8 cellular contexts compared by ENCODE assay signal in genomic region chrX:40736170-40736505, GRCh38. TPM values are rescaled to one million over a fixed set of nuclear protein-coding genes. Genes with fewer than 3 reads are reported as not detected.
DNase-seq lines count a peak whose midpoint lies in the region; ATAC-seq and TF ChIP-seq lines count a peak whose summit lies in the region.

No MANE protein-coding gene starts in this region.

- H3K9ac ChIP-seq in skeletal muscle satellite cell (ENCODE audit: low read depth, low read length) = peak overlapping the region; percentile 94

- intact Hi-C loops in left cardiac atrium (cut with DNase I) = no loop called here

- POLR2A ChIA-PET in WTC11 (lab: Charles Lee) = no interaction called here

- ATAC-seq in WTC11 (no peak), left cardiac atrium (peak; percentile 4 to 5), HG03520 (IDR thresholded peaks at IDR 0.05; ENCODE audit: unreplicated experiment) (no peak)

- peaks cover 8% of the 10 kb centered on the region for H3K4me1 ChIP-seq in skeletal muscle satellite cell (ENCODE audit: control insufficient read depth, insufficient read depth, low read length)

- H3K36me3 ChIP-seq in skeletal muscle satellite cell (ENCODE audit: insufficient read depth, low read length) = no peaks in the 10 kb centered on the region

- CTCF ChIA-PET in WTC11 (lab: Charles Lee) = no interaction called here

- H3K27me3 ChIP-seq in skeletal muscle satellite cell (ENCODE audit: control insufficient read depth, insufficient read depth, low read length) = peaks cover 18% of the 10 kb centered on the region

- DNase-seq in T-helper 1 cell = no peak
- no peak for DNase-seq in WTC11 (ENCODE audit: low spot score)
- DNase-seq in left cardiac atrium = no peak
- no peak for DNase-seq in HuH-7 (ENCODE audit: low spot score)
- DNase-seq in NCI-H2029 (lab: John Stamatoyannopoulos, UW) = no peak

- H3K9me3 ChIP-seq in skeletal muscle satellite cell (replicated peaks; ENCODE audit: low read length) = no peaks in the 10 kb centered on the region

- H3K27ac Mint-ChIP-seq in T-helper 1 cell treated with Interleukin-12 subunit alpha and Interleukin-12 subunit beta and Interleukin-4 antibody, amounts not matched to agents 30 μg/mL and 1 μg/mL, for 36 hours = peak overlapping the region; percentile 90
- peak overlapping the region; percentile 99 for H3K27ac Mint-ChIP-seq in WTC11

- peaks cover 4% of the 10 kb centered on the region for H3K36me3 Mint-ChIP-seq in T-helper 1 cell treated with Interleukin-12 subunit alpha and Interleukin-12 subunit beta and Interleukin-4 antibody, amounts not matched to agents 30 μg/mL and 1 μg/mL, for 36 hours (ENCODE audit: low read depth)
- peaks cover 13% of the 10 kb centered on the region for H3K36me3 Mint-ChIP-seq in WTC11

- H3K27me3 Mint-ChIP-seq in T-helper 1 cell treated with Interleukin-12 subunit alpha and Interleukin-12 subunit beta and Interleukin-4 antibody, amounts not matched to agents 30 μg/mL and 1 μg/mL, for 36 hours (ENCODE audit: low read depth) = no peaks in the 10 kb centered on the region
- no peaks in the 10 kb centered on the region for H3K27me3 Mint-ChIP-seq in WTC11 (ENCODE audit: low read depth)

- peak overlapping the region; percentile 87 for H3K4me2 ChIP-seq in skeletal muscle satellite cell (ENCODE audit: low read length)

- peak overlapping the region; percentile 84 for H3K4me3 Mint-ChIP-seq in T-helper 1 cell treated with Interleukin-12 subunit alpha and Interleukin-12 subunit beta and Interleukin-4 antibody, amounts not matched to agents 30 μg/mL and 1 μg/mL, for 36 hours
- peak overlapping the region; percentile 79 for H3K4me3 Mint-ChIP-seq in WTC11

- H3K9me3 Mint-ChIP-seq in T-helper 1 cell treated with Interleukin-12 subunit alpha and Interleukin-12 subunit beta and Interleukin-4 antibody, amounts not matched to agents 30 μg/mL and 1 μg/mL, for 36 hours = no peaks in the 10 kb centered on the region
- no peaks in the 10 kb centered on the region for H3K9me3 Mint-ChIP-seq in WTC11

- peaks cover 21% of the 10 kb centered on the region for H3K4me1 Mint-ChIP-seq in T-helper 1 cell treated with Interleukin-12 subunit alpha and Interleukin-12 subunit beta and Interleukin-4 antibody, amounts not matched to agents 30 μg/mL and 1 μg/mL, for 36 hours (ENCODE audit: low read depth)
- peaks cover 23% of the 10 kb centered on the region for H3K4me1 Mint-ChIP-seq in WTC11

- H3K4me3 ChIP-seq in skeletal muscle satellite cell (ENCODE audit: low read length) = peak overlapping the region; percentile 80

- TF ChIP-seq CTCF in WTC11 (IDR thresholded peaks at IDR 0.05) = no peak

TF ChIP-seq in WTC11, 78 proteins besides CTCF, POLR2A, EP300 and RAD21 (continues in another document):
- TF ChIP-seq MYBL2 (CRISPR knock-in tag; IDR thresholded peaks at IDR 0.05) = no peak
- no peak for TF ChIP-seq ZSCAN18 (CRISPR knock-in tag; IDR thresholded peaks at IDR 0.05)
- no peak for TF ChIP-seq HMGXB4 (CRISPR knock-in tag; IDR thresholded peaks at IDR 0.05)
- no peak for TF ChIP-seq JAZF1 (CRISPR knock-in tag; IDR thresholded peaks at IDR 0.05)
- no peak for TF ChIP-seq ZBTB21 (CRISPR knock-in tag; IDR thresholded peaks at IDR 0.05; ENCODE audit: borderline replicate concordance)
- TF ChIP-seq CDX4 (CRISPR knock-in tag; IDR thresholded peaks at IDR 0.05; ENCODE audit: borderline replicate concordance) = no peak
- no peak for TF ChIP-seq FOXJ3 (CRISPR knock-in tag; IDR thresholded peaks at IDR 0.05; ENCODE audit: borderline replicate concordance)
- no peak for TF ChIP-seq TEAD1 (CRISPR knock-in tag; IDR thresholded peaks at IDR 0.05)
- no peak for TF ChIP-seq ZNF416 (CRISPR knock-in tag; IDR thresholded peaks at IDR 0.05)
- TF ChIP-seq AR (CRISPR knock-in tag; IDR thresholded peaks at IDR 0.05) = no peak
- no peak for TF ChIP-seq USF1 (CRISPR knock-in tag; IDR thresholded peaks at IDR 0.05)
- no peak for TF ChIP-seq ZNF281 (CRISPR knock-in tag; IDR thresholded peaks at IDR 0.05)

RNA-seq across cellular contexts. Expression of gene MED14, which starts 0.8 kb away (rescaled TPM):
- total RNA-seq in WTC11 (2021) (83.3 to 111 TPM (median 104 TPM) in 3 replicates), left cardiac atrium (10 to 100 TPM; 23.7 to 28.3 TPM)
- 21.6 and 22.3 TPM in 2 replicates for total RNA-seq in skeletal muscle satellite cell (2012; rRNA removed)

Comparison
In these comparisons a context has a peak if more than half of its experiments do, and no peak if none do; other contexts are left out.
1. ATAC-seq: peak in left cardiac atrium (2 of 2); none in WTC11 (single experiment) and HG03520 (single experiment).